28 cellular contexts compared by ENCODE assay signal in the genomic region with DNA sequence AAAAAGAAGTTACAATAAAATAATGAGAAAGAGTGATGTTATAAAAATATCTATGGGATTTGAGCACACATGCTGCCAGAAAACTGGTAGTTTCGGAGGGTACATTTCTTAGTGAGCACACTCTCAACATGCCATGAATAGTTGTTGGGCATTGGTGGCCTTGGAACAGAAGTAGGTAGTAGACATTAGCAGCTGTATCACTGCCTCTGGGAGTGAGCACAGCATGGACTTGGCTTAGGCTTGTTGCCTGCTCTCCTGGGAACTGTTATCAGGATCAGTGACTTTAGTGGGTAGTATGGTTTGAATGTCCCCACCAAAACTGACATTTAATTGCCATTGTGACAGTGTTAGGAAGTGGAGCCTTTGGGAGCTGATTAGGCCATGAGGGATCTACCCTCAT. TPM values are rescaled to one million over a fixed set of nuclear protein-coding genes. Genes with fewer than 3 reads are reported as not detected.
"Had no signal": no experiment of that assay in that cellular context is flagged by ENCODE, and none has a peak within 500 bp of the region (broad histone marks: within the 10 kb centered on the region; RNA-seq: fewer than 3 reads in every experiment).

No MANE protein-coding gene starts in this region.

- H3K36me3 Mint-ChIP-seq: naive thymus-derived CD8-positive, alpha-beta T cell; stimulated activated naive B cell treated with anti-CD40 and anti-IgM and Interleukin-4, amounts not matched to agents 10 μg/mL and 1 μg/mL and 100 μg/mL, for 72 hours; type B pancreatic cell had no signal

- FAIRE-seq: pancreas had no signal

- ATAC-seq: left lobe of liver; lower lobe of right lung; naive thymus-derived CD8-positive, alpha-beta T cell; pancreas; right lobe of liver; stimulated activated naive B cell treated with anti-CD40 and anti-IgM and Interleukin-4, amounts not matched to agents 10 μg/mL and 1 μg/mL and 100 μg/mL, for 72 hours; stimulated activated naive CD8-positive, alpha-beta T cell treated with anti-CD3 and anti-CD28 coated beads, Interleukin-15, Interleukin-2, amounts not matched to agents 100 U/mL and 50 U/mL, for 24 hours had no signal

- H3K4me3 ChIP-seq: lower lobe of right lung, pancreas, prostate gland, right lobe of liver, skin epidermis, stomach, testis, tibial nerve, uterus had no signal

- H3K4me1 Mint-ChIP-seq: naive thymus-derived CD8-positive, alpha-beta T cell; nephron; neural crest cell; stimulated activated naive B cell treated with anti-CD40 and anti-IgM and Interleukin-4, amounts not matched to agents 10 μg/mL and 1 μg/mL and 100 μg/mL, for 72 hours had no signal

- H3K27ac Mint-ChIP-seq: naive thymus-derived CD8-positive, alpha-beta T cell; nephron; stimulated activated naive B cell treated with anti-CD40 and anti-IgM and Interleukin-4, amounts not matched to agents 10 μg/mL and 1 μg/mL and 100 μg/mL, for 72 hours; type B pancreatic cell had no signal

- H3K9me3 Mint-ChIP-seq: naive thymus-derived CD8-positive, alpha-beta T cell; nephron; stimulated activated naive B cell treated with anti-CD40 and anti-IgM and Interleukin-4, amounts not matched to agents 10 μg/mL and 1 μg/mL and 100 μg/mL, for 72 hours had no signal

- DNase-seq: head of caudate nucleus; hypothalamus; islet precursor cell; lower lobe of right lung; mammary epithelial cell; mesenchymal stem cell; naive thymus-derived CD8-positive, alpha-beta T cell; nucleus accumbens; pancreas; posterior cingulate gyrus; retina; right lobe of liver; stimulated activated CD4-positive, alpha-beta T cell treated with anti-CD3 and anti-CD28 coated beads, Interleukin-12 subunit alpha, Interleukin-12 subunit beta, amount 100 ng/mL, for 4 hours; stimulated activated CD4-positive, alpha-beta T cell treated with anti-CD3 and anti-CD28 coated beads, Interleukin-15, amount 100 ng/mL, for 24 hours; stimulated activated CD4-positive, alpha-beta T cell treated with anti-CD3 and anti-CD28 coated beads, Interleukin-2, amount 100 ng/mL, for 24 hours; stimulated activated CD4-positive, alpha-beta T cell treated with anti-CD3 and anti-CD28 coated beads, Interleukin-4, amount 100 ng/mL, for 1 hour; stimulated activated naive B cell treated with anti-CD40 and anti-IgM and Interleukin-4, amounts not matched to agents 10 μg/mL and 1 μg/mL and 100 μg/mL, for 72 hours; stimulated activated naive CD8-positive, alpha-beta T cell treated with anti-CD3 and anti-CD28 coated beads, Interleukin-15, Interleukin-2, amounts not matched to agents 100 U/mL and 50 U/mL, for 24 hours; stomach; testis; uterus had no signal

- H3K36me3 ChIP-seq: lower lobe of right lung, pancreas, prostate gland, right lobe of liver, stomach, tibial nerve, uterus had no signal

- H3K9me3 ChIP-seq: lower lobe of right lung, pancreas, prostate gland, right lobe of liver, stomach, testis, tibial nerve, uterus had no signal

- H3K27ac ChIP-seq: lower lobe of right lung, pancreas, prostate gland, right lobe of liver, skin epidermis, stomach, testis, tibial nerve, uterus had no signal

- H3K27me3 ChIP-seq: pancreas, right lobe of liver, stomach, testis, tibial nerve, uterus had no signal

- H3K4me1 ChIP-seq: lower lobe of right lung, pancreas, prostate gland, right lobe of liver, stomach, tibial nerve, uterus had no signal

- H3K4me3 Mint-ChIP-seq: naive thymus-derived CD8-positive, alpha-beta T cell; nephron; neural crest cell; stimulated activated naive B cell treated with anti-CD40 and anti-IgM and Interleukin-4, amounts not matched to agents 10 μg/mL and 1 μg/mL and 100 μg/mL, for 72 hours; type B pancreatic cell had no signal

RNA-seq across cellular contexts. Expression of a gene that starts 13.3 kb away (rescaled TPM):
- total RNA-seq: naive thymus-derived CD8-positive, alpha-beta T cell had no signal
- polyA plus RNA-seq: naive thymus-derived CD8-positive, alpha-beta T cell had no signal
